2 cellular contexts compared by ENCODE assay signal in the genomic region with DNA sequence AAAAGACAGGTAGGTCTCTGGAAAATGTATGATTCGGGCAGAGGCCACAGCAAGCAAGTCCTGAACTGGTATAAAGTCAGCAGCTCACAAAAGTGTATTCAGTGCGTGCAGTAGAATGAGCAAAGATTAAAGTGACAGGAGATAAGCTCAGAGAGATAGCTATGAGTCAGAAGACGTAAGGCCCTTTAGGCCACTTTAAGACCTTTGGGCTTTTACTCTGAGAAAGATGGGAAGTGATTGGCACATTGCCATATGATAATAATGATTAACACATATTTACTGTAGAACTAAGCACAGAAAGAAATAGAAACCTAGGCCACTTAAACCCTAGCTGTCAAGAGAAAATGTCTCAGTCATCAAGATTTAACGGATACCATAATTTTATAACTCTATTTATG.
TF ChIP-seq lines count a peak whose summit lies in the region.

No MANE protein-coding gene starts in this region.

TF ChIP-seq in K562, 482 proteins besides CTCF, POLR2A, EP300 and RAD21 (continued from another document):
- TF ChIP-seq JUN (IDR thresholded peaks at IDR 0.05; ENCODE audit: borderline replicate concordance, low read depth, low read length): 0 out of 2 replicates have a peak, but pooled peaks have one; percentile 26
- no peak for TF ChIP-seq JUN (CRISPR knock-in tag; IDR thresholded peaks at IDR 0.05; ENCODE audit: borderline replicate concordance)
- peak; percentile 57 for TF ChIP-seq MEIS2 (IDR thresholded peaks at IDR 0.05; ENCODE audit: partially characterized antibody)
- TF ChIP-seq FOSL1 (tag; conservative IDR thresholded peaks at IDR 0.05): peak; percentile 77; the same call in 1 of the 2 replicates
- peak; percentile 56; the same call in 1 of the 2 replicates for TF ChIP-seq JUND (IDR thresholded peaks at IDR 0.05; ENCODE audit: borderline replicate concordance, low read depth, low read length)
- TF ChIP-seq JUND (tag; IDR thresholded peaks at IDR 0.05; ENCODE audit: borderline replicate concordance, low read depth, low read length): peak; percentile 69; the same call in 1 of the 3 replicates
- no peak for TF ChIP-seq ATF1 (CRISPR knock-in tag; IDR thresholded peaks at IDR 0.05)
- no peak for TF ChIP-seq ATF1 (tag; IDR thresholded peaks at IDR 0.05)

TF ChIP-seq in liver, 16 proteins besides CTCF, POLR2A, EP300 and RAD21 (continued from another document):
- peak; percentile 58 to 70 for TF ChIP-seq HNF4A (conservative IDR thresholded peaks at IDR 0.05)
- no peak for TF ChIP-seq GABPA (IDR thresholded peaks at IDR 0.05 in 1 of 2, conservative IDR thresholded peaks at IDR 0.05 in 1 of 2)
- TF ChIP-seq, protein P1, sequence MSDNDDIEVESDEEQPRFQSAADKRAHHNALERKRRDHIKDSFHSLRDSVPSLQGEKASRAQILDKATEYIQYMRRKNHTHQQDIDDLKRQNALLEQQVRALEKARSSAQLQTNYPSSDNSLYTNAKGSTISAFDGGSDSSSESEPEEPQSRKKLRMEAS (IDR thresholded peaks at IDR 0.05): peak; percentile 65
- TF ChIP-seq, protein P2, sequence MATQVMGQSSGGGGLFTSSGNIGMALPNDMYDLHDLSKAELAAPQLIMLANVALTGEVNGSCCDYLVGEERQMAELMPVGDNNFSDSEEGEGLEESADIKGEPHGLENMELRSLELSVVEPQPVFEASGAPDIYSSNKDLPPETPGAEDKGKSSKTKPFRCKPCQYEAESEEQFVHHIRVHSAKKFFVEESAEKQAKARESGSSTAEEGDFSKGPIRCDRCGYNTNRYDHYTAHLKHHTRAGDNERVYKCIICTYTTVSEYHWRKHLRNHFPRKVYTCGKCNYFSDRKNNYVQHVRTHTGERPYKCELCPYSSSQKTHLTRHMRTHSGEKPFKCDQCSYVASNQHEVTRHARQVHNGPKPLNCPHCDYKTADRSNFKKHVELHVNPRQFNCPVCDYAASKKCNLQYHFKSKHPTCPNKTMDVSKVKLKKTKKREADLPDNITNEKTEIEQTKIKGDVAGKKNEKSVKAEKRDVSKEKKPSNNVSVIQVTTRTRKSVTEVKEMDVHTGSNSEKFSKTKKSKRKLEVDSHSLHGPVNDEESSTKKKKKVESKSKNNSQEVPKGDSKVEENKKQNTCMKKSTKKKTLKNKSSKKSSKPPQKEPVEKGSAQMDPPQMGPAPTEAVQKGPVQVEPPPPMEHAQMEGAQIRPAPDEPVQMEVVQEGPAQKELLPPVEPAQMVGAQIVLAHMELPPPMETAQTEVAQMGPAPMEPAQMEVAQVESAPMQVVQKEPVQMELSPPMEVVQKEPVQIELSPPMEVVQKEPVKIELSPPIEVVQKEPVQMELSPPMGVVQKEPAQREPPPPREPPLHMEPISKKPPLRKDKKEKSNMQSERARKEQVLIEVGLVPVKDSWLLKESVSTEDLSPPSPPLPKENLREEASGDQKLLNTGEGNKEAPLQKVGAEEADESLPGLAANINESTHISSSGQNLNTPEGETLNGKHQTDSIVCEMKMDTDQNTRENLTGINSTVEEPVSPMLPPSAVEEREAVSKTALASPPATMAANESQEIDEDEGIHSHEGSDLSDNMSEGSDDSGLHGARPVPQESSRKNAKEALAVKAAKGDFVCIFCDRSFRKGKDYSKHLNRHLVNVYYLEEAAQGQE (IDR thresholded peaks at IDR 0.05): no peak
- no peak for TF ChIP-seq TAF1 (conservative IDR thresholded peaks at IDR 0.05)
- TF ChIP-seq JUND (IDR thresholded peaks at IDR 0.05): peak; percentile 75 to 90
- peak; percentile 39 for TF ChIP-seq SP1 (IDR thresholded peaks at IDR 0.05)
- peak; percentile 16 for TF ChIP-seq YY1 (IDR thresholded peaks at IDR 0.05)
- TF ChIP-seq, protein P3, sequence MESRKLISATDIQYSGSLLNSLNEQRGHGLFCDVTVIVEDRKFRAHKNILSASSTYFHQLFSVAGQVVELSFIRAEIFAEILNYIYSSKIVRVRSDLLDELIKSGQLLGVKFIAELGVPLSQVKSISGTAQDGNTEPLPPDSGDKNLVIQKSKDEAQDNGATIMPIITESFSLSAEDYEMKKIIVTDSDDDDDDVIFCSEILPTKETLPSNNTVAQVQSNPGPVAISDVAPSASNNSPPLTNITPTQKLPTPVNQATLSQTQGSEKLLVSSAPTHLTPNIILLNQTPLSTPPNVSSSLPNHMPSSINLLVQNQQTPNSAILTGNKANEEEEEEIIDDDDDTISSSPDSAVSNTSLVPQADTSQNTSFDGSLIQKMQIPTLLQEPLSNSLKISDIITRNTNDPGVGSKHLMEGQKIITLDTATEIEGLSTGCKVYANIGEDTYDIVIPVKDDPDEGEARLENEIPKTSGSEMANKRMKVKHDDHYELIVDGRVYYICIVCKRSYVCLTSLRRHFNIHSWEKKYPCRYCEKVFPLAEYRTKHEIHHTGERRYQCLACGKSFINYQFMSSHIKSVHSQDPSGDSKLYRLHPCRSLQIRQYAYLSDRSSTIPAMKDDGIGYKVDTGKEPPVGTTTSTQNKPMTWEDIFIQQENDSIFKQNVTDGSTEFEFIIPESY (IDR thresholded peaks at IDR 0.05): no peak
- TF ChIP-seq HNF4G (IDR thresholded peaks at IDR 0.05): peak; percentile 39
- TF ChIP-seq, protein P4, sequence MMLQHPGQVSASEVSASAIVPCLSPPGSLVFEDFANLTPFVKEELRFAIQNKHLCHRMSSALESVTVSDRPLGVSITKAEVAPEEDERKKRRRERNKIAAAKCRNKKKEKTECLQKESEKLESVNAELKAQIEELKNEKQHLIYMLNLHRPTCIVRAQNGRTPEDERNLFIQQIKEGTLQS (IDR thresholded peaks at IDR 0.05): peak; percentile 47
- no peak for TF ChIP-seq NR2F2 (IDR thresholded peaks at IDR 0.05)
- TF ChIP-seq EGR1 (IDR thresholded peaks at IDR 0.05; ENCODE audit: low read depth in 2 of 2): no peak
